Comparison of ENCODE assay signal across 13 cellular contexts in the genomic region with DNA sequence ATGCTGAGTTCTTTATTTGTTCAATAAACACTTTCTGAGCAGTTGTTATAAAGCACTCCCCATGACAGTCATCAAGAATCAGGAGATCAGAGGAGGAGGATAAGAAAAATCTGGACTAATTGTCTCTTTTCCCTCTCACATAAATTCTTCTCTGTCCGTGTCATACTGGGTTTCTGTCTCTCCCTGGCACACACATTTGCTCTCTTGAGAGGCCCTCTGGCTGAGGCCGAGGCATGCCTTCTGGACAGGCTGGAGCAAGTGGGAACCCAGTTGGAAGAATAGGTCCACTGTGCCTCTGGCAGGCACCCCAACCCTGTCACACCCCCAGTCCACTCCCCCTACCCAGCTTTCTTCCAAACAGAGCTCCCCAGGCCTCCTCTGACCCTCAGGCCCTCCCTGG.
DNase-seq lines count a peak whose midpoint lies in the region; ATAC-seq and TF ChIP-seq lines count a peak whose summit lies in the region.
"Had no signal": no experiment of that assay in that cellular context is flagged by ENCODE, and none has a peak within 500 bp of the region (broad histone marks: within the 10 kb centered on the region; RNA-seq: fewer than 3 reads in every experiment).

No MANE protein-coding gene starts in this region.

- H3K27me3 Mint-ChIP-seq in CD14-positive monocyte (ENCODE audit: low read depth in 3 of 3): peaks cover 20 to 30% (median 29%) of the 10 kb centered on the region in 3 donors
- H3K27me3 Mint-ChIP-seq in CD8-positive, alpha-beta memory T cell: peaks cover 18 to 20% of the 10 kb centered on the region in 2 donors
- H3K27me3 Mint-ChIP-seq in activated CD8-positive, alpha-beta T cell treated with anti-CD3 and anti-CD28 coated beads, Interleukin-2, amount 10 ng/mL, durations not matched to agents 7 days and 5 days (ENCODE audit: low read depth): peaks cover 43% of the 10 kb centered on the region
- peaks cover 0 to 77% (median 16%) of the 10 kb centered on the region in 5 donors for H3K27me3 Mint-ChIP-seq in naive thymus-derived CD4-positive, alpha-beta T cell

- peak overlapping the region in 5 of 7 donors; percentile 28 to 88 (median 79) for H3K27ac Mint-ChIP-seq in CD14-positive monocyte
- peak overlapping the region in 2 of 8 donors; percentile 22 to 39 for H3K27ac Mint-ChIP-seq in CD8-positive, alpha-beta memory T cell
- H3K27ac Mint-ChIP-seq in activated CD8-positive, alpha-beta T cell treated with anti-CD3 and anti-CD28 coated beads, Interleukin-2, amount 10 ng/mL, durations not matched to agents 7 days and 5 days: peak overlapping the region; percentile 53
- peak overlapping the region in 4 of 9 donors; percentile 73 to 87 (median 80) for H3K27ac Mint-ChIP-seq in naive thymus-derived CD4-positive, alpha-beta T cell

- no peaks in the 10 kb centered on the region for H3K36me3 ChIP-seq in CD8-positive, alpha-beta memory T cell (ENCODE audit: insufficient read depth, low read length)
- H3K36me3 ChIP-seq in naive thymus-derived CD4-positive, alpha-beta T cell (ENCODE audit: control insufficient read depth in 2 of 3, insufficient read depth in 3 of 3, low read length in 3 of 3): no peaks in the 10 kb centered on the region
- H3K36me3 ChIP-seq: vagina had no signal

- DNase-seq in CD14-positive monocyte (ENCODE audit: low spot score): no peak
- DNase-seq in CD8-positive, alpha-beta memory T cell: no peak
- DNase-seq in activated CD8-positive, alpha-beta T cell treated with anti-CD3 and anti-CD28 coated beads, Interleukin-2, amount 10 ng/mL, durations not matched to agents 7 days and 5 days: no peak
- no peak for DNase-seq in naive thymus-derived CD4-positive, alpha-beta T cell
- no peak for DNase-seq in NCI-H2081 treated with DMSO at 0.1 percent for 48 hours (lab: John Stamatoyannopoulos, UW)
- DNase-seq in activated T-cell treated with anti-CD3 and anti-CD28 coated beads for 4 hours: no peak
- DNase-seq: cortex of kidney, islet precursor cell, NCI-H1694, NCI-H524 had no signal

- peaks cover 0 to 3% (median 0%) of the 10 kb centered on the region in 7 donors for H3K9me3 Mint-ChIP-seq in CD14-positive monocyte
- no peaks in the 10 kb centered on the region for H3K9me3 Mint-ChIP-seq in CD8-positive, alpha-beta memory T cell
- H3K9me3 Mint-ChIP-seq in activated CD8-positive, alpha-beta T cell treated with anti-CD3 and anti-CD28 coated beads, Interleukin-2, amount 10 ng/mL, durations not matched to agents 7 days and 5 days (ENCODE audit: insufficient read depth): no peaks in the 10 kb centered on the region
- H3K9me3 Mint-ChIP-seq in naive thymus-derived CD4-positive, alpha-beta T cell: peaks cover 0 to 3% (median 0%) of the 10 kb centered on the region in 11 donors

- H3K4me1 Mint-ChIP-seq in CD14-positive monocyte: peaks cover 29% of the 10 kb centered on the region
- H3K4me1 Mint-ChIP-seq in CD8-positive, alpha-beta memory T cell: peaks cover 19 to 35% (median 32%) of the 10 kb centered on the region in 3 donors
- H3K4me1 Mint-ChIP-seq in activated CD8-positive, alpha-beta T cell treated with anti-CD3 and anti-CD28 coated beads, Interleukin-2, amount 10 ng/mL, durations not matched to agents 7 days and 5 days (ENCODE audit: low read depth): peaks cover 59% of the 10 kb centered on the region
- peaks cover 41 to 53% (median 46%) of the 10 kb centered on the region in 7 donors for H3K4me1 Mint-ChIP-seq in naive thymus-derived CD4-positive, alpha-beta T cell

- POLR2A ChIA-PET in CD8-positive, alpha-beta memory T cell (lab: Charles Lee): no interaction called here
- POLR2A ChIA-PET in activated CD8-positive, alpha-beta T cell treated with anti-CD3 and anti-CD28 coated beads, Interleukin-2, amount 10 ng/mL, durations not matched to agents 7 days and 5 days (lab: Charles Lee): no interaction called here
- POLR2A ChIA-PET in naive thymus-derived CD4-positive, alpha-beta T cell (lab: Charles Lee): interaction anchor here (0.5 to 0.6 kb wide), 2 partner anchors 15 to 659 kb away, joined by 3 read pairs; no protein-coding TSS in a partner anchor

- intact Hi-C loops in CD14-positive monocyte (cut with micrococcal nuclease): no loop called here
- intact Hi-C loops in naive thymus-derived CD4-positive, alpha-beta T cell (cut with micrococcal nuclease): no loop called here

- no peaks in the 10 kb centered on the region for H3K27me3 ChIP-seq in CD8-positive, alpha-beta memory T cell (ENCODE audit: insufficient read depth, low read length, poor library complexity, severe bottlenecking)
- H3K27me3 ChIP-seq in naive thymus-derived CD4-positive, alpha-beta T cell (ENCODE audit: control insufficient read depth in 2 of 2, insufficient read depth in 2 of 2, low read length in 2 of 2): no peaks in the 10 kb centered on the region
- H3K27me3 ChIP-seq: vagina had no signal

- CTCF ChIA-PET in CD8-positive, alpha-beta memory T cell (lab: Charles Lee): interaction anchor here (1.3 kb wide), 1 partner anchor 25 kb away, joined by 3 read pairs; no protein-coding TSS in a partner anchor
- CTCF ChIA-PET in activated CD8-positive, alpha-beta T cell treated with anti-CD3 and anti-CD28 coated beads, Interleukin-2, amount 10 ng/mL, durations not matched to agents 7 days and 5 days (lab: Charles Lee): interaction anchor here (2.3 kb wide), 1 partner anchor 19 kb away, joined by 11 read pairs; no protein-coding TSS in a partner anchor
- CTCF ChIA-PET in naive thymus-derived CD4-positive, alpha-beta T cell (lab: Charles Lee): no interaction called here

- no peaks in the 10 kb centered on the region for H3K9me3 ChIP-seq in CD8-positive, alpha-beta memory T cell (ENCODE audit: low read length)
- no peaks in the 10 kb centered on the region for H3K9me3 ChIP-seq in naive thymus-derived CD4-positive, alpha-beta T cell (ENCODE audit: control insufficient read depth in 2 of 3, low read length in 3 of 3)
- H3K9me3 ChIP-seq: vagina had no signal

- H3K27ac ChIP-seq in CD8-positive, alpha-beta memory T cell (ENCODE audit: low read depth, low read length): peak overlapping the region; percentile 39
- peak overlapping the region; percentile 2 for H3K27ac ChIP-seq in naive thymus-derived CD4-positive, alpha-beta T cell (ENCODE audit: low read depth, low read length)
- H3K27ac ChIP-seq: vagina had no signal

- peaks cover 45% of the 10 kb centered on the region for H3K4me1 ChIP-seq in CD8-positive, alpha-beta memory T cell (ENCODE audit: insufficient read depth, low read length)
- H3K4me1 ChIP-seq in naive thymus-derived CD4-positive, alpha-beta T cell (ENCODE audit: control insufficient read depth in 2 of 2, insufficient read depth in 2 of 2, low read length in 2 of 2): peaks cover 21 to 39% of the 10 kb centered on the region in 2 donors

- H3K4me3 Mint-ChIP-seq in CD14-positive monocyte: peak overlapping the region; percentile 60 to 91
- peak overlapping the region in 5 of 7 donors; percentile 57 to 74 (median 70) for H3K4me3 Mint-ChIP-seq in CD8-positive, alpha-beta memory T cell
- peak overlapping the region; percentile 46 for H3K4me3 Mint-ChIP-seq in activated CD8-positive, alpha-beta T cell treated with anti-CD3 and anti-CD28 coated beads, Interleukin-2, amount 10 ng/mL, durations not matched to agents 7 days and 5 days
- peak overlapping the region in 9 of 10 donors; percentile 53 to 81 (median 76) for H3K4me3 Mint-ChIP-seq in naive thymus-derived CD4-positive, alpha-beta T cell

- TF ChIP-seq CTCF in CD14-positive monocyte (IDR thresholded peaks at IDR 0.05): no peak

- peak; percentile 7 for ATAC-seq in activated CD8-positive, alpha-beta T cell treated with anti-CD3 and anti-CD28 coated beads, Interleukin-2, amount 10 ng/mL, durations not matched to agents 7 days and 5 days
- ATAC-seq in naive thymus-derived CD4-positive, alpha-beta T cell: no peak
- ATAC-seq in HG02759 (IDR thresholded peaks at IDR 0.05; ENCODE audit: unreplicated experiment): no peak
- ATAC-seq: HCT116 had no signal

- H3K36me3 Mint-ChIP-seq in CD14-positive monocyte: peaks cover 0 to 5% of the 10 kb centered on the region in 2 donors
- peaks cover 0 to 2% (median 0%) of the 10 kb centered on the region in 3 donors for H3K36me3 Mint-ChIP-seq in CD8-positive, alpha-beta memory T cell
- H3K36me3 Mint-ChIP-seq in activated CD8-positive, alpha-beta T cell treated with anti-CD3 and anti-CD28 coated beads, Interleukin-2, amount 10 ng/mL, durations not matched to agents 7 days and 5 days (ENCODE audit: low read depth): no peaks in the 10 kb centered on the region
- peaks cover 0 to 6% (median 0%) of the 10 kb centered on the region in 5 donors for H3K36me3 Mint-ChIP-seq in naive thymus-derived CD4-positive, alpha-beta T cell

- no peak overlapping the region for H3K4me3 ChIP-seq in CD8-positive, alpha-beta memory T cell (ENCODE audit: low read length)
- peak overlapping the region; percentile 14 for H3K4me3 ChIP-seq in naive thymus-derived CD4-positive, alpha-beta T cell (ENCODE audit: low read length)
- H3K4me3 ChIP-seq: vagina had no signal
